8 cellular contexts compared by ENCODE assay signal in genomic region chr5:88675758-88676636, GRCh38.
DNase-seq lines count a peak whose midpoint lies in the region; ATAC-seq and TF ChIP-seq lines count a peak whose summit lies in the region.

No MANE protein-coding gene starts in this region.

- H3K36me3 ChIP-seq in hepatocyte (replicated peaks; ENCODE audit: insufficient read depth, low read depth) (no peaks in the 10 kb centered on the region), sigmoid colon (no peaks in the 10 kb centered on the region)

- no peaks in the 10 kb centered on the region for H4K20me1 ChIP-seq in hepatocyte (ENCODE audit: insufficient read depth, poor library complexity, severe bottlenecking)

- H3K27ac Mint-ChIP-seq in activated naive CD8-positive, alpha-beta T cell treated with anti-CD3 and anti-CD28 coated beads, Interleukin-2, amount 50 U/mL, for 24 hours, result peak overlapping the region; percentile 72

- H3K4me3 Mint-ChIP-seq in activated naive CD8-positive, alpha-beta T cell treated with anti-CD3 and anti-CD28 coated beads, Interleukin-2, amount 50 U/mL, for 24 hours, result peak overlapping the region; percentile 75

- H3K4me2 ChIP-seq in hepatocyte, result peak overlapping the region; percentile 99

- no peak for TF ChIP-seq EP300 in sigmoid colon (IDR thresholded peaks at IDR 0.05)

- H3K9me3 ChIP-seq in hepatocyte (ENCODE audit: low read depth) (no peaks in the 10 kb centered on the region), sigmoid colon (peaks cover 0 to 3% (median 0%) of the 10 kb centered on the region in 4 donors)

- peaks cover 26% of the 10 kb centered on the region for H3K4me1 Mint-ChIP-seq in activated naive CD8-positive, alpha-beta T cell treated with anti-CD3 and anti-CD28 coated beads, Interleukin-2, amount 50 U/mL, for 24 hours

- H3K27ac ChIP-seq in hepatocyte, result no peak overlapping the region
- peak overlapping the region; percentile 7 to 54 (median 28) for H3K27ac ChIP-seq in sigmoid colon

- no peaks in the 10 kb centered on the region for H3K79me2 ChIP-seq in hepatocyte

- peak overlapping the region; percentile 3 for H3K4me3 ChIP-seq in hepatocyte
- peak overlapping the region; percentile 8 to 47 (median 39) for H3K4me3 ChIP-seq in sigmoid colon

- H3K4me1 ChIP-seq in hepatocyte (ENCODE audit: insufficient read depth) (peaks cover 17% of the 10 kb centered on the region), sigmoid colon (peaks cover 0 to 31% (median 30%) of the 10 kb centered on the region in 4 donors)

- H2AFZ ChIP-seq in hepatocyte, result peak overlapping the region; percentile 96

- H3K36me3 Mint-ChIP-seq in activated naive CD8-positive, alpha-beta T cell treated with anti-CD3 and anti-CD28 coated beads, Interleukin-2, amount 50 U/mL, for 24 hours (ENCODE audit: low read depth), result peaks cover 7% of the 10 kb centered on the region

- DNase-seq in A172 (ENCODE audit: low spot score), result peak; percentile 53
- DNase-seq in NCI-H345 (lab: John Stamatoyannopoulos, UW), result peak; percentile 86
- DNase-seq in activated naive CD8-positive, alpha-beta T cell treated with anti-CD3 and anti-CD28 coated beads, Interleukin-2, amount 50 U/mL, for 24 hours, result no peak
- peak; percentile 62 for DNase-seq in hepatocyte (ENCODE audit: low spot score)
- DNase-seq in sigmoid colon, result no peak
- no peak for DNase-seq in GM20000 (ENCODE audit: low spot score)

- ATAC-seq in GM18502 (IDR thresholded peaks at IDR 0.05; ENCODE audit: poor library complexity, unreplicated experiment), result peak; percentile 56
- ATAC-seq in HG02943 (IDR thresholded peaks at IDR 0.05; ENCODE audit: low read depth, unreplicated experiment), result peak; percentile 41
- no peak for ATAC-seq in activated naive CD8-positive, alpha-beta T cell treated with anti-CD3 and anti-CD28 coated beads, Interleukin-2, amount 50 U/mL, for 24 hours

- no peak for TF ChIP-seq POLR2A in sigmoid colon (IDR thresholded peaks at IDR 0.05)

- H3K27me3 ChIP-seq in hepatocyte (peaks cover 97% of the 10 kb centered on the region), sigmoid colon (peaks cover 71 to 100% (median 97%) of the 10 kb centered on the region in 3 donors)

- peaks cover 3% of the 10 kb centered on the region for H3K9me3 Mint-ChIP-seq in activated naive CD8-positive, alpha-beta T cell treated with anti-CD3 and anti-CD28 coated beads, Interleukin-2, amount 50 U/mL, for 24 hours

- 1% methylated on average over 45 of the region's 52 CpGs for WGBS in hepatocyte (ENCODE audit: low lambda C conversion rate, missing lambda C conversion rate)
- 1 to 2% methylated on average over 52 of the region's 52 CpGs for WGBS in sigmoid colon, 2 donors

- TF ChIP-seq CTCF in hepatocyte (IDR thresholded peaks at IDR 0.05; ENCODE audit: poor library complexity), result no peak
- TF ChIP-seq CTCF in sigmoid colon (IDR thresholded peaks at IDR 0.05), result no peak
- TF ChIP-seq CTCF in GM20000 (IDR thresholded peaks at IDR 0.05; ENCODE audit: extremely low read depth, missing control alignments), result no peak

- intact Hi-C loops in sigmoid colon (cut with DNase I), result no loop called here

- no peaks in the 10 kb centered on the region for H3K9me2 ChIP-seq in hepatocyte (replicated peaks; ENCODE audit: insufficient read depth)

- H3K27me3 Mint-ChIP-seq in activated naive CD8-positive, alpha-beta T cell treated with anti-CD3 and anti-CD28 coated beads, Interleukin-2, amount 50 U/mL, for 24 hours, result peaks cover 81% of the 10 kb centered on the region

Comparison
In these comparisons a context has a peak if more than half of its experiments do, and no peak if none do; other contexts are left out.
1. DNase-seq: peak in A172 (single experiment), NCI-H345 (single experiment) and hepatocyte (single experiment); none in activated naive CD8-positive, alpha-beta T cell treated with anti-CD3 and anti-CD28 coated beads, Interleukin-2, amount 50 U/mL, for 24 hours (single experiment), sigmoid colon (single experiment) and GM20000 (single experiment).